Comparison of ENCODE assay signal across 8 cellular contexts in the genomic region with DNA sequence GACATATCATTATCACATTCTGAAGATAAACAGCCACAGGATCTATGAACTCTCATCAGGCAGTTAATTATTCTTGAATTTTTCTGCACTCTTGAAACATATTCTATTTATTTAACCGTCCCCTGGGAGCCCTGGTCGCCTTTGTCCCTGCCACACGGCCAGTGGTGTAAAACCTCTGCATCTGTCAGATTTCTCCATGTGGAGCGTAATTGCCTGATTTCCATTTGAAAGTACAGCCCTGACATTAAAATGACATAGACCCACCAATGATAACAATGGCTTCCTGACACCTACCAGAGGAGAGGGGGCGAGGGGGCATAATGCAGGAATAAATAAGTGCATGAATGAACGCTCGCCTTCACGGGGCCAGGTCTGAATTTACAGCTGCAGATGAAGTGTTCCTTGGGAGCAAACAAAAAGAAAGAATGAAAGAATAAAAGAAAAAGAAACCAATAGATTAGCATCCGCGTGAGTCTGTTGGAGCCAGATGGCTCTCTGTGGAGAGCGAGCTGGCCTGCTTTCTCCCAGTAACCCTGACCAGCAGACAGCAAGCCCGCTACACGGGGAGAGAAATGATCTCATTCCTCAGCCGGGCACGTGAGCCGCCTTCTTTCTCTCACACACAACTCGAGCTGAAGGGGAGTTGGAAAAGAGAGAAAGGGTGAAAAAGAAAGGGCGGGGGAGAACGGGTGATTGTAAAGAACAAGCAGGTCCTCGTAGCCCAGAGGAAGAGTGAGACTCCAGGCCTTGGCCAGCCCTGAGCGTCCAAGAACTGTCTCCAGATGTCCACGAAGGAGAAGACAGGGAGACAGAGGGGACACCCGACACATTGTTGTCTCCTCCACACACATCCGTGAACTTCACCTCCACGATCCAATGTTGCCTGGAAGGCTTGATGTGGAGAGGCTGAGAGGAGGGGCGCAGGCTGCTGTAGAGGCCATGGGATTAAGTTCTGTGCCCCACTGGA.
DNase-seq lines count a peak whose midpoint lies in the region; ATAC-seq and TF ChIP-seq lines count a peak whose summit lies in the region.

No MANE protein-coding gene starts in this region.

- ATAC-seq in activated CD4-positive, CD25-positive, alpha-beta regulatory T cell treated with anti-CD3 and anti-CD28 coated beads, Interleukin-2, amount 50 U/mL, for 24 hours = no peak
- ATAC-seq in GM18870 (IDR thresholded peaks at IDR 0.05; ENCODE audit: unreplicated experiment) = no peak

- TF ChIP-seq CTCF in fibroblast of pulmonary artery (IDR thresholded peaks at IDR 0.05; ENCODE audit: low read length, missing control alignments) = no peak

- peak overlapping the region; percentile 10 for H3K4me3 ChIP-seq in fibroblast of pulmonary artery (replicated peaks; ENCODE audit: low read depth, low read length)

- DNase-seq in DMS153 (lab: John Stamatoyannopoulos, UW) = peak; percentile 53
- DNase-seq in NCI-H2227 treated with DMSO at 0.1 percent for 48 hours (lab: John Stamatoyannopoulos, UW) = peak; percentile 59
- peak; percentile 67 for DNase-seq in fibroblast of pulmonary artery (ENCODE audit: low read depth)
- peak; percentile 36 for DNase-seq in occipital lobe (lab: John Stamatoyannopoulos, UW)
- no peak for DNase-seq in NOMO-1 treated with dmso at 0.1 percent for 144 hours (lab: John Stamatoyannopoulos, UW; ENCODE audit: unreplicated experiment)
- no peak for DNase-seq in ecto neural progenitor cell (ENCODE audit: low spot score)

Comparison
In these comparisons a context has a peak if more than half of its experiments do, and no peak if none do; other contexts are left out.
1. DNase-seq: peak in DMS153 (single experiment), NCI-H2227 treated with DMSO at 0.1 percent for 48 hours (single experiment), fibroblast of pulmonary artery (single experiment) and occipital lobe (single experiment); none in NOMO-1 treated with dmso at 0.1 percent for 144 hours (single experiment) and ecto neural progenitor cell (single experiment).